26 cellular contexts compared by ENCODE assay signal in genomic region chrX:108028854-108029253, GRCh38. TPM values are rescaled to one million over a fixed set of nuclear protein-coding genes. Genes with fewer than 3 reads are reported as not detected.
"Had no signal": no experiment of that assay in that cellular context is flagged by ENCODE, and none has a peak within 500 bp of the region (broad histone marks: within the 10 kb centered on the region; RNA-seq: fewer than 3 reads in every experiment).

No MANE protein-coding gene starts in this region.

- H3K27ac ChIP-seq: epithelial cell of prostate, esophagus muscularis mucosa, foreskin keratinocyte, hepatocyte, right atrium auricular region, stomach, thoracic aorta, transverse colon had no signal

- H3K79me2 ChIP-seq: hepatocyte had no signal

- H3K27me3 Mint-ChIP-seq: dendritic cell treated with granulocyte-macrophage colony-stimulating factor and Interleukin-4, amounts not matched to agents 40 ng/mL and 50 ng/mL, for 4 days; effector memory CD8-positive, alpha-beta T cell had no signal

- DNase-seq: effector memory CD8-positive, alpha-beta T cell; foreskin keratinocyte; head of caudate nucleus; kidney glomerular epithelial cell; natural killer cell; small intestine; stimulated activated CD4-positive, alpha-beta T cell treated with anti-CD3 and anti-CD28 coated beads, Interleukin-12 subunit alpha, Interleukin-12 subunit beta, amount 100 ng/mL, for 4 hours; stimulated activated naive CD4-positive, alpha-beta T cell; stomach; substantia nigra; transverse colon had no signal

- H3K9me3 Mint-ChIP-seq: dendritic cell treated with granulocyte-macrophage colony-stimulating factor and Interleukin-4, amounts not matched to agents 40 ng/mL and 50 ng/mL, for 4 days; effector memory CD8-positive, alpha-beta T cell; natural killer cell had no signal

- H3K4me2 ChIP-seq: hepatocyte had no signal

- H3K9me3 ChIP-seq: esophagus muscularis mucosa, right atrium auricular region, stomach, thoracic aorta, transverse colon had no signal

- H3K4me1 ChIP-seq: esophagus muscularis mucosa, foreskin keratinocyte, right atrium auricular region had no signal

- H3K4me1 Mint-ChIP-seq: natural killer cell, neural crest cell had no signal

- H3K36me3 ChIP-seq: esophagus muscularis mucosa, right atrium auricular region, stomach, thoracic aorta, transverse colon had no signal

- ATAC-seq: effector memory CD8-positive, alpha-beta T cell; foreskin keratinocyte; natural killer cell had no signal

- H3K4me3 ChIP-seq: esophagus muscularis mucosa, hepatocyte, right atrium auricular region, stomach, thoracic aorta, transverse colon had no signal

- H3K36me3 Mint-ChIP-seq: mesothelial cell of epicardium, natural killer cell had no signal

- H3K4me3 Mint-ChIP-seq: dendritic cell treated with granulocyte-macrophage colony-stimulating factor and Interleukin-4, amounts not matched to agents 40 ng/mL and 50 ng/mL, for 4 days; effector memory CD8-positive, alpha-beta T cell; mesothelial cell of epicardium; natural killer cell; neural crest cell had no signal

- H3K27ac Mint-ChIP-seq: dendritic cell treated with granulocyte-macrophage colony-stimulating factor and Interleukin-4, amounts not matched to agents 40 ng/mL and 50 ng/mL, for 4 days; effector memory CD8-positive, alpha-beta T cell; mesothelial cell of epicardium; natural killer cell had no signal

- FAIRE-seq: islet of Langerhans, small intestine had no signal

- H2AFZ ChIP-seq: hepatocyte had no signal

- H3K27me3 ChIP-seq: foreskin keratinocyte, hepatocyte, right atrium auricular region, stomach, transverse colon had no signal

RNA-seq across cellular contexts. Expression of gene VSIG1, which starts 16.0 kb away (rescaled TPM):
- total RNA-seq: myocyte, neural crest cell, osteocyte, right atrium auricular region had no signal

RNA-seq across cellular contexts. Expression of gene TEX13B, which starts 46.7 kb away (rescaled TPM):
- total RNA-seq: esophagus muscularis mucosa, foreskin keratinocyte, hepatocyte, lower leg skin, mesothelial cell of epicardium, mucosa of gallbladder, myocyte, natural killer cell, neural crest cell, osteocyte, posterior vena cava, right atrium auricular region, stomach, thoracic aorta, transverse colon, ureter had no signal
- polyA plus RNA-seq: foreskin keratinocyte, hepatocyte, small intestine, stomach had no signal
